ENCODE assay signal across 1 cellular context in the genomic region with DNA sequence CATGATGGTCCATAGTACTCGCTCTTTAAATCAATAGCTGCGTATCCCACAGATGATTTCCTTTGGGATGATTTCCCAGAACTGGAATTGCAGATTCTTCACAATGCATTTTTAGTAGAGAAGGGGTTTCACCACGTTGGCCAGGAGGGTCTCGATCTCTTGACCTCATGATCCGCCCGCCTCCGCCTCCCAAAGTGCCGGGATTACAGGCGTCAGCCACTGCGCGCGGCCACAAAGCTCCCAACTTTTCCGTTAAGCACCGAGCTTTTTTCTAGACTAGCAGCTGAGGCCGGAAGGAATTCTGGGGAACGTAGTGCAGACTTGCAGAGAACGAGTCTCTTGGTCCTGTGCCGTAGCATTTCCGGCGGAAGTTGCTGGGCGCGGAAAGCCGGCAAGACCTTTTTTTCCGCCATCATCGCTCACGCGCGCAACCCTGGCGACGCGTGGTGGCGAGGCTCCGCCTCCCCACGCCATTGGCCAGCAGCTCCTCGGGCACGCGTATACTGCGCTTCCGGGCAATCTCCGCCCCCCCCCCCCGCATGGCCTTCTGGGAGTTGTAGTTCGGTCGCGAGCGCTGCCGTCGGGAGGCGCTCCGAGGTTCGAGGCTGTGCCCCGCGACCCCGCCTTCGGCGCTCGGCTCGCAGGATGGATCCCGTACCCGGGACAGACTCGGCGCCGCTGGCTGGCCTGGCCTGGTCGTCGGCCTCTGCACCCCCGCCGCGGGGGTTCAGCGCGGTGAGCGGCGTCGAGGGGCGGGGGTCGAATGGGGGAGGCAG.
A peak's percentile ranks its signal among the peaks of the same experiment; 100 is the strongest.
TF ChIP-seq lines count a peak whose summit lies in the region.

A gene (plus strand): TSS at position 557 of the 776 bp plus-strand sequence. CDS start 89 bp downstream, at position 646.

TF ChIP-seq in HepG2, 621 proteins besides CTCF, POLR2A, EP300 and RAD21 (continued from another document and continues in another):
- TF ChIP-seq, protein P1, sequence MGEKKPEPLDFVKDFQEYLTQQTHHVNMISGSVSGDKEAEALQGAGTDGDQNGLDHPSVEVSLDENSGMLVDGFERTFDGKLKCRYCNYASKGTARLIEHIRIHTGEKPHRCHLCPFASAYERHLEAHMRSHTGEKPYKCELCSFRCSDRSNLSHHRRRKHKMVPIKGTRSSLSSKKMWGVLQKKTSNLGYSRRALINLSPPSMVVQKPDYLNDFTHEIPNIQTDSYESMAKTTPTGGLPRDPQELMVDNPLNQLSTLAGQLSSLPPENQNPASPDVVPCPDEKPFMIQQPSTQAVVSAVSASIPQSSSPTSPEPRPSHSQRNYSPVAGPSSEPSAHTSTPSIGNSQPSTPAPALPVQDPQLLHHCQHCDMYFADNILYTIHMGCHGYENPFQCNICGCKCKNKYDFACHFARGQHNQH (CRISPR knock-in tag; IDR thresholded peaks at IDR 0.05), result 0 out of 2 replicates have a peak, but pooled peaks have one; percentile 43
- no peak for TF ChIP-seq NONO (IDR thresholded peaks at IDR 0.05)
- TF ChIP-seq NONO (CRISPR knock-in tag; conservative IDR thresholded peaks at IDR 0.05), result peak; percentile 84
- TF ChIP-seq GFI1 (CRISPR knock-in tag; IDR thresholded peaks at IDR 0.05; ENCODE audit: borderline replicate concordance), result no peak; the same call in 1 of the 2 replicates
- TF ChIP-seq, protein P2, sequence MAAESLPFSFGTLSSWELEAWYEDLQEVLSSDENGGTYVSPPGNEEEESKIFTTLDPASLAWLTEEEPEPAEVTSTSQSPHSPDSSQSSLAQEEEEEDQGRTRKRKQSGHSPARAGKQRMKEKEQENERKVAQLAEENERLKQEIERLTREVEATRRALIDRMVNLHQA (CRISPR knock-in tag; IDR thresholded peaks at IDR 0.05), result no peak
- TF ChIP-seq RBFOX2 (IDR thresholded peaks at IDR 0.05; ENCODE audit: low read depth, low read length), result peak; percentile 81
- peak; percentile 45; the same call in 1 of the 2 replicates for TF ChIP-seq ZNF441 (CRISPR knock-in tag; IDR thresholded peaks at IDR 0.05; ENCODE audit: borderline replicate concordance)
- TF ChIP-seq PCBP1 (IDR thresholded peaks at IDR 0.05; ENCODE audit: borderline replicate concordance, low read depth, low read length), result peak; percentile 65; the same call in 1 of the 2 replicates
- TF ChIP-seq, protein P3, sequence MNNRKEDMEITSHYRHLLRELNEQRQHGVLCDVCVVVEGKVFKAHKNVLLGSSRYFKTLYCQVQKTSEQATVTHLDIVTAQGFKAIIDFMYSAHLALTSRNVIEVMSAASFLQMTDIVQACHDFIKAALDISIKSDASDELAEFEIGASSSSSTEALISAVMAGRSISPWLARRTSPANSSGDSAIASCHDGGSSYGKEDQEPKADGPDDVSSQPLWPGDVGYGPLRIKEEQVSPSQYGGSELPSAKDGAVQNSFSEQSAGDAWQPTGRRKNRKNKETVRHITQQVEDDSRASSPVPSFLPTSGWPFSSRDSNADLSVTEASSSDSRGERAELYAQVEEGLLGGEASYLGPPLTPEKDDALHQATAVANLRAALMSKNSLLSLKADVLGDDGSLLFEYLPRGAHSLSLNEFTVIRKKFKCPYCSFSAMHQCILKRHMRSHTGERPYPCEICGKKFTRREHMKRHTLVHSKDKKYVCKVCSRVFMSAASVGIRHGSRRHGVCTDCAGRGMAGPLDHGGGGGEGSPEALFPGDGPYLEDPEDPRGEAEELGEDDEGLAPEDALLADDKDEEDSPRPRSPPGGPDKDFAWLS (CRISPR knock-in tag; IDR thresholded peaks at IDR 0.05; ENCODE audit: borderline replicate concordance), result peak; percentile 76; the same call in 1 of the 2 replicates
- TF ChIP-seq ZKSCAN1 (IDR thresholded peaks at IDR 0.05; ENCODE audit: low read length), result 0 out of 2 replicates have a peak, but pooled peaks have one; percentile 41
- TF ChIP-seq ZNF746 (CRISPR knock-in tag; IDR thresholded peaks at IDR 0.05), result no peak
- TF ChIP-seq, protein P4, sequence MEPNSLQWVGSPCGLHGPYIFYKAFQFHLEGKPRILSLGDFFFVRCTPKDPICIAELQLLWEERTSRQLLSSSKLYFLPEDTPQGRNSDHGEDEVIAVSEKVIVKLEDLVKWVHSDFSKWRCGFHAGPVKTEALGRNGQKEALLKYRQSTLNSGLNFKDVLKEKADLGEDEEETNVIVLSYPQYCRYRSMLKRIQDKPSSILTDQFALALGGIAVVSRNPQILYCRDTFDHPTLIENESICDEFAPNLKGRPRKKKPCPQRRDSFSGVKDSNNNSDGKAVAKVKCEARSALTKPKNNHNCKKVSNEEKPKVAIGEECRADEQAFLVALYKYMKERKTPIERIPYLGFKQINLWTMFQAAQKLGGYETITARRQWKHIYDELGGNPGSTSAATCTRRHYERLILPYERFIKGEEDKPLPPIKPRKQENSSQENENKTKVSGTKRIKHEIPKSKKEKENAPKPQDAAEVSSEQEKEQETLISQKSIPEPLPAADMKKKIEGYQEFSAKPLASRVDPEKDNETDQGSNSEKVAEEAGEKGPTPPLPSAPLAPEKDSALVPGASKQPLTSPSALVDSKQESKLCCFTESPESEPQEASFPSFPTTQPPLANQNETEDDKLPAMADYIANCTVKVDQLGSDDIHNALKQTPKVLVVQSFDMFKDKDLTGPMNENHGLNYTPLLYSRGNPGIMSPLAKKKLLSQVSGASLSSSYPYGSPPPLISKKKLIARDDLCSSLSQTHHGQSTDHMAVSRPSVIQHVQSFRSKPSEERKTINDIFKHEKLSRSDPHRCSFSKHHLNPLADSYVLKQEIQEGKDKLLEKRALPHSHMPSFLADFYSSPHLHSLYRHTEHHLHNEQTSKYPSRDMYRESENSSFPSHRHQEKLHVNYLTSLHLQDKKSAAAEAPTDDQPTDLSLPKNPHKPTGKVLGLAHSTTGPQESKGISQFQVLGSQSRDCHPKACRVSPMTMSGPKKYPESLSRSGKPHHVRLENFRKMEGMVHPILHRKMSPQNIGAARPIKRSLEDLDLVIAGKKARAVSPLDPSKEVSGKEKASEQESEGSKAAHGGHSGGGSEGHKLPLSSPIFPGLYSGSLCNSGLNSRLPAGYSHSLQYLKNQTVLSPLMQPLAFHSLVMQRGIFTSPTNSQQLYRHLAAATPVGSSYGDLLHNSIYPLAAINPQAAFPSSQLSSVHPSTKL (CRISPR knock-in tag; IDR thresholded peaks at IDR 0.05), result no peak
- TF ChIP-seq CBX1 (IDR thresholded peaks at IDR 0.05; ENCODE audit: low read depth), result no peak
- no peak for TF ChIP-seq ATAD3A (CRISPR knock-in tag; IDR thresholded peaks at IDR 0.05)
- TF ChIP-seq ZIK1 (CRISPR knock-in tag; IDR thresholded peaks at IDR 0.05; ENCODE audit: borderline replicate concordance, low read depth), result peak; percentile 26; the same call in 1 of the 2 replicates
- no peak for TF ChIP-seq SP140L (CRISPR knock-in tag; IDR thresholded peaks at IDR 0.05; ENCODE audit: borderline replicate concordance)
- TF ChIP-seq RFX1 (IDR thresholded peaks at IDR 0.05), result peak; percentile 67
- no peak for TF ChIP-seq TBP (CRISPR knock-in tag; IDR thresholded peaks at IDR 0.05)
- TF ChIP-seq ZNF607 (CRISPR knock-in tag; IDR thresholded peaks at IDR 0.05; ENCODE audit: borderline replicate concordance), result peak; percentile 38; the same call in 1 of the 2 replicates
- TF ChIP-seq ZNF30 (CRISPR knock-in tag; IDR thresholded peaks at IDR 0.05), result no peak
- 0 out of 2 replicates have a peak, but pooled peaks have one; percentile 40 for TF ChIP-seq ZNF766 (CRISPR knock-in tag; IDR thresholded peaks at IDR 0.05; ENCODE audit: borderline replicate concordance)
- no peak for TF ChIP-seq SYNCRIP (IDR thresholded peaks at IDR 0.05; ENCODE audit: insufficient read depth, low read depth, low read length)
- 0 out of 2 replicates have a peak, but pooled peaks have one; percentile 63 for TF ChIP-seq BRD4 (CRISPR knock-in tag; IDR thresholded peaks at IDR 0.05)
- peak in 1 of 2 experiments; percentile 13; a peak in 1 of 4 replicates for TF ChIP-seq MAFK (conservative IDR thresholded peaks at IDR 0.05 in 1 of 2, IDR thresholded peaks at IDR 0.05 in 1 of 2; ENCODE audit: low read length in 2 of 2)
- no peak for TF ChIP-seq ZEB1 (IDR thresholded peaks at IDR 0.05; ENCODE audit: insufficient replicate concordance, low read depth)
- TF ChIP-seq ZNF788 (CRISPR knock-in tag; IDR thresholded peaks at IDR 0.05; ENCODE audit: borderline replicate concordance), result peak; percentile 76; the same call in 1 of the 2 replicates
- TF ChIP-seq, protein P5, sequence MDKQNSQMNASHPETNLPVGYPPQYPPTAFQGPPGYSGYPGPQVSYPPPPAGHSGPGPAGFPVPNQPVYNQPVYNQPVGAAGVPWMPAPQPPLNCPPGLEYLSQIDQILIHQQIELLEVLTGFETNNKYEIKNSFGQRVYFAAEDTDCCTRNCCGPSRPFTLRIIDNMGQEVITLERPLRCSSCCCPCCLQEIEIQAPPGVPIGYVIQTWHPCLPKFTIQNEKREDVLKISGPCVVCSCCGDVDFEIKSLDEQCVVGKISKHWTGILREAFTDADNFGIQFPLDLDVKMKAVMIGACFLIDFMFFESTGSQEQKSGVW (CRISPR knock-in tag; IDR thresholded peaks at IDR 0.05; ENCODE audit: borderline replicate concordance), result no peak
- no peak for TF ChIP-seq ARID2 (CRISPR knock-in tag; IDR thresholded peaks at IDR 0.05; ENCODE audit: borderline replicate concordance)
- TF ChIP-seq ZNF776 (CRISPR knock-in tag; IDR thresholded peaks at IDR 0.05), result no peak
- peak; percentile 62; the same call in 1 of the 2 replicates for TF ChIP-seq ZFP82 (CRISPR knock-in tag; IDR thresholded peaks at IDR 0.05; ENCODE audit: borderline replicate concordance)
- no peak for TF ChIP-seq ZBTB20 (CRISPR knock-in tag; IDR thresholded peaks at IDR 0.05; ENCODE audit: borderline replicate concordance, low read depth)
- no peak for TF ChIP-seq NFE2L1 (CRISPR knock-in tag; IDR thresholded peaks at IDR 0.05; ENCODE audit: borderline replicate concordance)
- no peak for TF ChIP-seq SP1 (IDR thresholded peaks at IDR 0.05)
- 0 out of 2 replicates have a peak, but pooled peaks have one; percentile 62 for TF ChIP-seq SP1 (CRISPR knock-in tag; IDR thresholded peaks at IDR 0.05)
- TF ChIP-seq ZSCAN21 (CRISPR knock-in tag; IDR thresholded peaks at IDR 0.05; ENCODE audit: borderline replicate concordance), result no peak; the same call in 1 of the 2 replicates
- peak; percentile 77 for TF ChIP-seq ZMYM4 (CRISPR knock-in tag; IDR thresholded peaks at IDR 0.05)
- TF ChIP-seq SAFB2 (CRISPR knock-in tag; IDR thresholded peaks at IDR 0.05; ENCODE audit: borderline replicate concordance, low read depth), result no peak
- TF ChIP-seq, protein P6, sequence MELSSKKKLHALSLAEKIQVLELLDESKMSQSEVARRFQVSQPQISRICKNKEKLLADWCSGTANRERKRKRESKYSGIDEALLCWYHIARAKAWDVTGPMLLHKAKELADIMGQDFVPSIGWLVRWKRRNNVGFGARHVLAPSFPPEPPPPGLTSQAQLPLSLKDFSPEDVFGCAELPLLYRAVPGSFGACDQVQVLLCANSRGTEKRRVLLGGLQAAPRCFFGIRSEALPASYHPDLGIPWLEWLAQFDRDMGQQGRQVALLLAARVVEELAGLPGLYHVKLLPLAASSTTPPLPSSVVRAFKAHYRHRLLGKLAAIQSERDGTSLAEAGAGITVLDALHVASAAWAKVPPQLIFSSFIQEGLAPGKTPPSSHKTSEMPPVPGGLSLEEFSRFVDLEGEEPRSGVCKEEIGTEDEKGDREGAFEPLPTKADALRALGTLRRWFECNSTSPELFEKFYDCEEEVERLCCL (CRISPR knock-in tag; IDR thresholded peaks at IDR 0.05; ENCODE audit: borderline replicate concordance), result peak; percentile 65; the same call in 1 of the 2 replicates
- TF ChIP-seq SETDB1 (CRISPR knock-in tag; IDR thresholded peaks at IDR 0.05; ENCODE audit: borderline replicate concordance), result no peak
- TF ChIP-seq ZNF589 (CRISPR knock-in tag; conservative IDR thresholded peaks at IDR 0.05), result no peak
- 0 out of 2 replicates have a peak, but pooled peaks have one; percentile 44 for TF ChIP-seq MEIS1 (CRISPR knock-in tag; IDR thresholded peaks at IDR 0.05; ENCODE audit: borderline replicate concordance)
- no peak for TF ChIP-seq ZNF552 (CRISPR knock-in tag; IDR thresholded peaks at IDR 0.05; ENCODE audit: borderline replicate concordance)
- no peak for TF ChIP-seq HOXA9 (CRISPR knock-in tag; IDR thresholded peaks at IDR 0.05; ENCODE audit: borderline replicate concordance)
- TF ChIP-seq ZSCAN30 (CRISPR knock-in tag; IDR thresholded peaks at IDR 0.05), result no peak
- TF ChIP-seq, protein P7, sequence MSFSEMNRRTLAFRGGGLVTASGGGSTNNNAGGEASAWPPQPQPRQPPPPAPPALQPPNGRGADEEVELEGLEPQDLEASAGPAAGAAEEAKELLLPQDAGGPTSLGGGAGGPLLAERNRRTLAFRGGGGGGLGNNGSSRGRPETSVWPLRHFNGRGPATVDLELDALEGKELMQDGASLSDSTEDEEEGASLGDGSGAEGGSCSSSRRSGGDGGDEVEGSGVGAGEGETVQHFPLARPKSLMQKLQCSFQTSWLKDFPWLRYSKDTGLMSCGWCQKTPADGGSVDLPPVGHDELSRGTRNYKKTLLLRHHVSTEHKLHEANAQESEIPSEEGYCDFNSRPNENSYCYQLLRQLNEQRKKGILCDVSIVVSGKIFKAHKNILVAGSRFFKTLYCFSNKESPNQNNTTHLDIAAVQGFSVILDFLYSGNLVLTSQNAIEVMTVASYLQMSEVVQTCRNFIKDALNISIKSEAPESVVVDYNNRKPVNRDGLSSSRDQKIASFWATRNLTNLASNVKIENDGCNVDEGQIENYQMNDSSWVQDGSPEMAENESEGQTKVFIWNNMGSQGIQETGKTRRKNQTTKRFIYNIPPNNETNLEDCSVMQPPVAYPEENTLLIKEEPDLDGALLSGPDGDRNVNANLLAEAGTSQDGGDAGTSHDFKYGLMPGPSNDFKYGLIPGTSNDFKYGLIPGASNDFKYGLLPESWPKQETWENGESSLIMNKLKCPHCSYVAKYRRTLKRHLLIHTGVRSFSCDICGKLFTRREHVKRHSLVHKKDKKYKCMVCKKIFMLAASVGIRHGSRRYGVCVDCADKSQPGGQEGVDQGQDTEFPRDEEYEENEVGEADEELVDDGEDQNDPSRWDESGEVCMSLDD (CRISPR knock-in tag; IDR thresholded peaks at IDR 0.05; ENCODE audit: borderline replicate concordance), result no peak
- peak; percentile 30; the same call in 1 of the 2 replicates for TF ChIP-seq ARHGAP35 (CRISPR knock-in tag; IDR thresholded peaks at IDR 0.05; ENCODE audit: borderline replicate concordance)
- TF ChIP-seq ZNF678 (CRISPR knock-in tag; IDR thresholded peaks at IDR 0.05), result no peak
- TF ChIP-seq, protein P8, sequence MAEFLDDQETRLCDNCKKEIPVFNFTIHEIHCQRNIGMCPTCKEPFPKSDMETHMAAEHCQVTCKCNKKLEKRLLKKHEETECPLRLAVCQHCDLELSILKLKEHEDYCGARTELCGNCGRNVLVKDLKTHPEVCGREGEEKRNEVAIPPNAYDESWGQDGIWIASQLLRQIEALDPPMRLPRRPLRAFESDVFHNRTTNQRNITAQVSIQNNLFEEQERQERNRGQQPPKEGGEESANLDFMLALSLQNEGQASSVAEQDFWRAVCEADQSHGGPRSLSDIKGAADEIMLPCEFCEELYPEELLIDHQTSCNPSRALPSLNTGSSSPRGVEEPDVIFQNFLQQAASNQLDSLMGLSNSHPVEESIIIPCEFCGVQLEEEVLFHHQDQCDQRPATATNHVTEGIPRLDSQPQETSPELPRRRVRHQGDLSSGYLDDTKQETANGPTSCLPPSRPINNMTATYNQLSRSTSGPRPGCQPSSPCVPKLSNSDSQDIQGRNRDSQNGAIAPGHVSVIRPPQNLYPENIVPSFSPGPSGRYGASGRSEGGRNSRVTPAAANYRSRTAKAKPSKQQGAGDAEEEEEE (CRISPR knock-in tag; IDR thresholded peaks at IDR 0.05; ENCODE audit: borderline replicate concordance), result no peak
- TF ChIP-seq ZNF850 (CRISPR knock-in tag; conservative IDR thresholded peaks at IDR 0.05), result no peak
